19 cellular contexts compared by ENCODE assay signal in the genomic region with DNA sequence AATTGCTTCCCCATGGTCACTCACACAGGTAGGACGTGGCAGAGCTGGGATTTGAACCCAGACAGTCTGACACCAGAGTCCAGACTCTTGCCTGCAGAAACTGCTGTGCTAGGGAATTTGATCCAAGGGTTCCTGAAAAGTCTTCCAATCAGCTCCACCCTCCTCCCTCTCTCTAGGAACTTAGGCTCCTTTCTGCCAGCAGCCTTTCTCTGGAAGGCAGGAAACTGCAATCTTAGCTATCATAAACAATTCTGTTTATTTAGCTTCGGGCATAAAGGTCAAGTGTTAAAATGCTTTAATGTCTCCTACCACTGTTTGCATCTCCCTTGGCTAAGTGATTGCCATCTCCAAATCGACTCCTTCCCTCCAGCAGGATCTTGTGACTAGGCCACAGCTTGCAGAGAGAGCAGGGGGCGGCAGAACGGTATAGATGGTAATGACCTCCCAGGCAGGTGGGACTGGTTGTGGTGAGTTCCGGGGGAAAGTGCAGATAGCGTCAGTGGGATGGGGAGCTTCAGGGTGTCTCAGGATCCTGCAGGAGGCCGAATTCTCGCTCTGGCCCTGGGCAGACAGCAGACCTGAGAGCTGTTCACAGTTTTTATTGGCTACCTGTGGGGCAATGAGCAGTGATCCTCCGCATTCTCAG.
DNase-seq lines count a peak whose midpoint lies in the region; ATAC-seq and TF ChIP-seq lines count a peak whose summit lies in the region.
"Had no signal": no experiment of that assay in that cellular context is flagged by ENCODE, and none has a peak within 500 bp of the region (broad histone marks: within the 10 kb centered on the region; RNA-seq: fewer than 3 reads in every experiment).

No MANE protein-coding gene starts in this region.

- H2AK5ac ChIP-seq in H9 (ENCODE audit: insufficient read length, low read length) (no peak overlapping the region), mesendoderm (ENCODE audit: low read length) (no peak overlapping the region)

- no peaks in the 10 kb centered on the region for H3K9me3 ChIP-seq in H9 (ENCODE audit: control insufficient read depth, low read depth, low read length)
- H3K9me3 ChIP-seq: BE2C, Peyer's patch had no signal

- no peak overlapping the region for H2AFZ ChIP-seq in H9 (ENCODE audit: low read length)

- H3K27ac ChIP-seq in H9 (ENCODE audit: insufficient read length, low read depth, low read length) (no peak overlapping the region), coronary artery (no peak overlapping the region), mesendoderm (ENCODE audit: low read depth, low read length) (no peak overlapping the region)
- H3K27ac ChIP-seq: HL-60, Peyer's patch had no signal

- no peak for TF ChIP-seq CTCF in H9 (conservative IDR thresholded peaks at IDR 0.05)
- TF ChIP-seq CTCF in coronary artery (IDR thresholded peaks at IDR 0.05) = no peak

- no peaks in the 10 kb centered on the region for H4K20me1 ChIP-seq in H9 (ENCODE audit: control insufficient read depth, insufficient read depth, insufficient read length)

- ATAC-seq in GM21381 (IDR thresholded peaks at IDR 0.05; ENCODE audit: unreplicated experiment) (no peak), HG02610 (IDR thresholded peaks at IDR 0.05; ENCODE audit: unreplicated experiment) (no peak)
- ATAC-seq: SK-N-SH treated with all-trans-retinoic acid at 6 μM for 48 hours had no signal

- H3K23ac ChIP-seq in H9 (ENCODE audit: insufficient read length, low read depth, low read length) (no peak overlapping the region), mesendoderm (ENCODE audit: low read length) (no peak overlapping the region)

- H3K79me1 ChIP-seq in H9 (ENCODE audit: insufficient read depth, low read depth, low read length, poor library complexity, severe bottlenecking) = no peaks in the 10 kb centered on the region
- H3K79me1 ChIP-seq in mesendoderm (ENCODE audit: low read length) = no peaks in the 10 kb centered on the region

- H3K4me1 Mint-ChIP-seq in H9 = peaks cover 32 to 40% of the 10 kb centered on the region in 2 experiments

- H3K23me2 ChIP-seq in H9 (ENCODE audit: insufficient read length, low read depth, low read length, poor library complexity, severe bottlenecking) = peaks cover 1% of the 10 kb centered on the region

- no peaks in the 10 kb centered on the region for H3K36me3 ChIP-seq in mesendoderm (ENCODE audit: control insufficient read depth, insufficient read depth, low read length)
- H3K36me3 ChIP-seq: BE2C, HAP-1, Peyer's patch had no signal

- H2BK120ac ChIP-seq in H9 (ENCODE audit: low read depth, low read length, poor library complexity, severe bottlenecking) (no peak overlapping the region), mesendoderm (ENCODE audit: low read depth, low read length) (no peak overlapping the region)

- H3K4me3 Mint-ChIP-seq in H9 = no peak overlapping the region; a peak in 1 of 5 replicates

- H3K79me2 ChIP-seq in H9 (ENCODE audit: insufficient read depth, low read length) (no peaks in the 10 kb centered on the region; the same call in 1 of the 2 replicates), mesendoderm (ENCODE audit: control insufficient read depth, insufficient read depth, low read length) (no peaks in the 10 kb centered on the region)

- no peak overlapping the region for H3K4me2 ChIP-seq in H9 (ENCODE audit: insufficient read depth, insufficient read length, low read length)
- no peak overlapping the region for H3K4me2 ChIP-seq in mesendoderm (ENCODE audit: low read length)

- no peaks in the 10 kb centered on the region for H3K9me3 Mint-ChIP-seq in H9

- peak overlapping the region in 2 of 3 experiments; percentile 6 to 51; a peak in 2 of 7 replicates for H3K27ac Mint-ChIP-seq in H9

- no peak overlapping the region for H2BK15ac ChIP-seq in H9 (ENCODE audit: low read depth, low read length)
- no peak overlapping the region for H2BK15ac ChIP-seq in mesendoderm (replicated peaks; ENCODE audit: low read depth)

- no peaks in the 10 kb centered on the region; a peak in 1 of 7 replicates for H3K36me3 Mint-ChIP-seq in H9 (ENCODE audit: insufficient read depth in 1 of 3, low read depth in 3 of 3)

- WGBS in H9 (ENCODE audit: extremely low coverage, insufficient read length, low lambda C conversion rate) = no CpG with 5 or more reads among the region's 10 CpGs
- WGBS in mesendoderm (ENCODE audit: extremely low coverage, insufficient coverage, low lambda C conversion rate) = no CpG with 5 or more reads among the region's 10 CpGs

- H3K27me3 Mint-ChIP-seq in H9 (ENCODE audit: low read depth) = peaks cover 11% of the 10 kb centered on the region

- no peak overlapping the region for H2BK20ac ChIP-seq in H9 (ENCODE audit: low read depth, low read length, poor library complexity, severe bottlenecking)

- H4K5ac ChIP-seq in H9 (ENCODE audit: insufficient read length, low read depth, low read length) = no peak overlapping the region
- no peak overlapping the region for H4K5ac ChIP-seq in mesendoderm (ENCODE audit: low read length)

- no peaks in the 10 kb centered on the region for H3K27me3 ChIP-seq in H9 (ENCODE audit: insufficient read depth, low read length)
- H3K27me3 ChIP-seq in mesendoderm (ENCODE audit: insufficient read depth, low read length, poor library complexity) = no peaks in the 10 kb centered on the region
- H3K27me3 ChIP-seq: BE2C, Peyer's patch had no signal

- H3K4me1 ChIP-seq in H9 (ENCODE audit: insufficient read depth, low read length) = peaks cover 7% of the 10 kb centered on the region; the same call in 1 of the 2 replicates
- peaks cover 17% of the 10 kb centered on the region for H3K4me1 ChIP-seq in mesendoderm (ENCODE audit: control insufficient read depth, low read depth, low read length)
- H3K4me1 ChIP-seq: BE2C, HAP-1, Peyer's patch had no signal

- no peak overlapping the region for H2BK12ac ChIP-seq in H9 (ENCODE audit: insufficient read length, low read depth, low read length)

- no peak overlapping the region for H4K8ac ChIP-seq in H9 (replicated peaks; ENCODE audit: insufficient read length, low read depth, low read length)
- no peak overlapping the region for H4K8ac ChIP-seq in mesendoderm (ENCODE audit: low read depth, low read length)

- no peak overlapping the region for H3K9ac ChIP-seq in H9 (ENCODE audit: extremely low read depth, insufficient read length, low read length)
- no peak overlapping the region for H3K9ac ChIP-seq in mesendoderm (ENCODE audit: low read length)

- H3K56ac ChIP-seq in H9 (ENCODE audit: insufficient read length, low read depth, low read length) = no peak overlapping the region
- no peak overlapping the region for H3K56ac ChIP-seq in mesendoderm (ENCODE audit: low read length)

- DNase-seq in ELF-1 (ENCODE audit: low read depth, low spot score) = peak; percentile 61
- peak; percentile 45 for DNase-seq in H9
- peak; percentile 12 for DNase-seq in coronary artery (ENCODE audit: low spot score)
- peak; percentile 72 for DNase-seq in mesendoderm
- DNase-seq in dermis blood vessel endothelial cell = no peak
- DNase-seq in NCI-H2029 (lab: John Stamatoyannopoulos, UW) = no peak
- DNase-seq: BE2C, DND-41, KBM-7, NCI-H1105, NCI-H146, NCI-H2081, NCI-H69, Peyer's patch had no signal

- no peak overlapping the region for H3K18ac ChIP-seq in H9 (ENCODE audit: insufficient read length, low read depth, low read length)
- no peak overlapping the region for H3K18ac ChIP-seq in mesendoderm (ENCODE audit: low read length)

- H3T11ph ChIP-seq in H9 (ENCODE audit: low read length) = no peak overlapping the region

- H3K14ac ChIP-seq in H9 (ENCODE audit: insufficient read depth, low read length) = no peak overlapping the region

- H3K4me3 ChIP-seq in coronary artery (no peak overlapping the region), mesendoderm (ENCODE audit: low read length) (no peak overlapping the region)
- H3K4me3 ChIP-seq: HAP-1, Peyer's patch had no signal

- H2BK5ac ChIP-seq in H9 (ENCODE audit: insufficient read length, low read length) (no peak overlapping the region), mesendoderm (ENCODE audit: low read length) (no peak overlapping the region)

- H4K91ac ChIP-seq in H9 (ENCODE audit: insufficient read length, low read depth, low read length) = no peak overlapping the region

- H3K4ac ChIP-seq in H9 (ENCODE audit: low read depth, low read length) (no peak overlapping the region), mesendoderm (ENCODE audit: low read depth, low read length) (no peak overlapping the region)

Comparison
In these comparisons a context has a peak if more than half of its experiments do, and no peak if none do; other contexts are left out.
1. DNase-seq: peak in ELF-1 (single experiment), H9 (single experiment), coronary artery (single experiment) and mesendoderm (single experiment); none in dermis blood vessel endothelial cell (single experiment) and NCI-H2029 (single experiment).